ENCODE assay signal across 1 cellular context in the genomic region with DNA sequence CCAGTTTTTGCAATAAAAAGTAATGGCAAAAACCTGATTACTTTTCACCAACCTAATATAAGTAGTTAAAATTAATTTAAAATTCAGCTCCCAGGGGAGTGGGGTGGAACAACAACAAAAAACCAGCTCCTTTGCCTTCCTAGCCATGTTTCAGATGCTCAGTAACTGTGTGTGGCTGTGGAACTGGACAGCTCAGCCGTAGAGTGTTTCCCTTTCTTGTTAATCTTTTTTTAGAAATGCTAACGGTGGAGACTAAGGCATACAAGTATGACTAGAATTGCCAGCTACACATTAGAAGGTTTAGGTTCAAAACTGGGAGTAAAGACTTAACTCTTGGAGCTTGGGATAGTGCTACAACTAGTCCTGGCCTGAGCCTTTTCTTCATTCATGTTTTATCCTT.
TF ChIP-seq lines count a peak whose summit lies in the region.

No MANE protein-coding gene starts in this region.

TF ChIP-seq in IMR-90, 13 proteins besides CTCF, POLR2A, EP300 and RAD21 (continued from another document):
- TF ChIP-seq MAZ (IDR thresholded peaks at IDR 0.05; ENCODE audit: borderline replicate concordance, low read depth, low read length) (no peak), RCOR1 (IDR thresholded peaks at IDR 0.05; ENCODE audit: insufficient replicate concordance, low read length) (no peak)
- TF ChIP-seq, protein P1, sequence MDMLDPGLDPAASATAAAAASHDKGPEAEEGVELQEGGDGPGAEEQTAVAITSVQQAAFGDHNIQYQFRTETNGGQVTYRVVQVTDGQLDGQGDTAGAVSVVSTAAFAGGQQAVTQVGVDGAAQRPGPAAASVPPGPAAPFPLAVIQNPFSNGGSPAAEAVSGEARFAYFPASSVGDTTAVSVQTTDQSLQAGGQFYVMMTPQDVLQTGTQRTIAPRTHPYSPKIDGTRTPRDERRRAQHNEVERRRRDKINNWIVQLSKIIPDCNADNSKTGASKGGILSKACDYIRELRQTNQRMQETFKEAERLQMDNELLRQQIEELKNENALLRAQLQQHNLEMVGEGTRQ (IDR thresholded peaks at IDR 0.05; ENCODE audit: low read depth, low read length) = no peak
